ENCODE assay signal across 8 cellular contexts in genomic region chr21:39312112-39313041, GRCh38. TPM values are rescaled to one million over a fixed set of nuclear protein-coding genes. Genes with fewer than 3 reads are reported as not detected.
A peak's percentile ranks its signal among the peaks of the same experiment; 100 is the strongest.
DNase-seq lines count a peak whose midpoint lies in the region; ATAC-seq and TF ChIP-seq lines count a peak whose summit lies in the region.

No MANE protein-coding gene starts in this region.

- DNase-seq in DMS114 treated with DMSO at 0.1 percent for 48 hours (lab: John Stamatoyannopoulos, UW; ENCODE audit: unreplicated experiment) (peak; percentile 81), OCI-M1 (lab: John Stamatoyannopoulos, UW) (peak; percentile 97), activated T-cell treated with anti-CD3 and anti-CD28 coated beads for 48 hours (ENCODE audit: low read depth) (peak; percentile 92), epithelial cell of prostate (ENCODE audit: low read depth, low spot score) (peak; percentile 57)
- DNase-seq in stimulated activated CD8-positive, alpha-beta memory T cell treated with anti-CD3 and anti-CD28 coated beads, Interleukin-2, amount 100 ng/mL, for 1 hour (ENCODE audit: low read depth in 2 of 2), result peak; percentile 93 to 94

- peak overlapping the region; percentile 93 for H3K27ac ChIP-seq in epithelial cell of prostate

- TF ChIP-seq EP300 in Ishikawa (IDR thresholded peaks at IDR 0.05; ENCODE audit: borderline replicate concordance), result no peak

- H3K4me3 ChIP-seq in mononuclear cell (ENCODE audit: low read length), result peak overlapping the region; percentile 82

- peaks cover 24% of the 10 kb centered on the region for H3K4me1 ChIP-seq in mononuclear cell (ENCODE audit: insufficient read depth, low read length)

- peak; percentile 68 for ATAC-seq in GM21717 (IDR thresholded peaks at IDR 0.05; ENCODE audit: unreplicated experiment)

- no peaks in the 10 kb centered on the region for H3K9me3 ChIP-seq in mononuclear cell (ENCODE audit: low read depth, low read length)

- TF ChIP-seq RAD21 in Ishikawa (IDR thresholded peaks at IDR 0.05; ENCODE audit: low read depth), result no peak

- H3K27me3 ChIP-seq in mononuclear cell (ENCODE audit: insufficient read depth, low read length), result no peaks in the 10 kb centered on the region

TF ChIP-seq in Ishikawa, 13 proteins besides CTCF, POLR2A, EP300 and RAD21:
- TF ChIP-seq, protein P1, sequence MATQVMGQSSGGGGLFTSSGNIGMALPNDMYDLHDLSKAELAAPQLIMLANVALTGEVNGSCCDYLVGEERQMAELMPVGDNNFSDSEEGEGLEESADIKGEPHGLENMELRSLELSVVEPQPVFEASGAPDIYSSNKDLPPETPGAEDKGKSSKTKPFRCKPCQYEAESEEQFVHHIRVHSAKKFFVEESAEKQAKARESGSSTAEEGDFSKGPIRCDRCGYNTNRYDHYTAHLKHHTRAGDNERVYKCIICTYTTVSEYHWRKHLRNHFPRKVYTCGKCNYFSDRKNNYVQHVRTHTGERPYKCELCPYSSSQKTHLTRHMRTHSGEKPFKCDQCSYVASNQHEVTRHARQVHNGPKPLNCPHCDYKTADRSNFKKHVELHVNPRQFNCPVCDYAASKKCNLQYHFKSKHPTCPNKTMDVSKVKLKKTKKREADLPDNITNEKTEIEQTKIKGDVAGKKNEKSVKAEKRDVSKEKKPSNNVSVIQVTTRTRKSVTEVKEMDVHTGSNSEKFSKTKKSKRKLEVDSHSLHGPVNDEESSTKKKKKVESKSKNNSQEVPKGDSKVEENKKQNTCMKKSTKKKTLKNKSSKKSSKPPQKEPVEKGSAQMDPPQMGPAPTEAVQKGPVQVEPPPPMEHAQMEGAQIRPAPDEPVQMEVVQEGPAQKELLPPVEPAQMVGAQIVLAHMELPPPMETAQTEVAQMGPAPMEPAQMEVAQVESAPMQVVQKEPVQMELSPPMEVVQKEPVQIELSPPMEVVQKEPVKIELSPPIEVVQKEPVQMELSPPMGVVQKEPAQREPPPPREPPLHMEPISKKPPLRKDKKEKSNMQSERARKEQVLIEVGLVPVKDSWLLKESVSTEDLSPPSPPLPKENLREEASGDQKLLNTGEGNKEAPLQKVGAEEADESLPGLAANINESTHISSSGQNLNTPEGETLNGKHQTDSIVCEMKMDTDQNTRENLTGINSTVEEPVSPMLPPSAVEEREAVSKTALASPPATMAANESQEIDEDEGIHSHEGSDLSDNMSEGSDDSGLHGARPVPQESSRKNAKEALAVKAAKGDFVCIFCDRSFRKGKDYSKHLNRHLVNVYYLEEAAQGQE (IDR thresholded peaks at IDR 0.05; ENCODE audit: low read depth), result no peak
- TF ChIP-seq CREB1 (IDR thresholded peaks at IDR 0.05; ENCODE audit: low read depth), result no peak
- TF ChIP-seq EGR1 (IDR thresholded peaks at IDR 0.05), result peak; percentile 51; the same call in 1 of the 2 replicates
- TF ChIP-seq, protein P2, sequence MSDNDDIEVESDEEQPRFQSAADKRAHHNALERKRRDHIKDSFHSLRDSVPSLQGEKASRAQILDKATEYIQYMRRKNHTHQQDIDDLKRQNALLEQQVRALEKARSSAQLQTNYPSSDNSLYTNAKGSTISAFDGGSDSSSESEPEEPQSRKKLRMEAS (IDR thresholded peaks at IDR 0.05), result no peak
- no peak for TF ChIP-seq TCF12 (IDR thresholded peaks at IDR 0.05; ENCODE audit: low read depth)
- TF ChIP-seq ZBTB7A (IDR thresholded peaks at IDR 0.05; ENCODE audit: low read depth), result no peak
- TF ChIP-seq FOXM1 (IDR thresholded peaks at IDR 0.05; ENCODE audit: borderline replicate concordance, low read depth), result no peak
- peak; percentile 19; the same call in 1 of the 2 replicates for TF ChIP-seq NFIC (IDR thresholded peaks at IDR 0.05)
- TF ChIP-seq CEBPB (IDR thresholded peaks at IDR 0.05), result no peak

RNA-seq across cellular contexts. Expression of gene BRWD1, which starts 1.1 kb away (rescaled TPM):
- 188 TPM for total RNA-seq in mononuclear cell

RNA-seq across cellular contexts. Expression of gene HMGN1, which starts 36.5 kb away (rescaled TPM):
- 162 TPM for total RNA-seq in mononuclear cell

Comparison
In these comparisons a context has a peak if more than half of its experiments do, and no peak if none do; other contexts are left out.
1. Peak in every context shown above with its lines: DNase-seq, ATAC-seq, H3K4me3 ChIP-seq and H3K27ac ChIP-seq.